ENCODE assay signal across 12 cellular contexts in the genomic region with DNA sequence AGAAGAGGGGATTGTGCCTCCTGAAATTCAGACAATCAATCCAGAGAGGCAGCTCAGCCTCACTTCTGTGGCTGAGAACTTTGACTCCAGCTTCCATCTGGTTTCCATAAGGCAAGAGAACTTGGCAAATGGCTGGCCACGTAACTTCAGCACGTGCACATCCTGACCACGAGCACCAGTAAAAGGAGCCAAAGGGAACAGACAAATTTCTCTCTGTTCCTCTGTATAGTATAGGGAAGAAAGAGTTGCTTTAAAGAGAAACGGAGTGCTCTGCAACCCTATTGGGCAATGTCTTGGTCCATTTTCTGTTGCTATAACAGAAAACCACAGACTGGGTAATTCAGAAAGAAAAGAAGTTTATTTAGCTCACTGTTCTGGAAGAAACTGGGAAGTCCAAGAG.
DNase-seq lines count a peak whose midpoint lies in the region; ATAC-seq, FAIRE-seq and TF ChIP-seq lines count a peak whose summit lies in the region.
"Had no signal": no experiment of that assay in that cellular context is flagged by ENCODE, and none has a peak within 500 bp of the region (broad histone marks: within the 10 kb centered on the region; RNA-seq: fewer than 3 reads in every experiment).

No MANE protein-coding gene starts in this region.

- BruUV-seq in HepG2 (replicated peaks; lab: Mats Ljungman, UMichigan): no TSS peak
- no TSS peak for BruUV-seq in Calu3 (replicated peaks; lab: Mats Ljungman, UMichigan)

- H3K14ac ChIP-seq in mesenchymal stem cell (ENCODE audit: low read length in 2 of 2): no peak overlapping the region

- H3K23ac ChIP-seq in mesenchymal stem cell (ENCODE audit: low read length in 2 of 2): no peak overlapping the region

- TF ChIP-seq POLR2A in right lobe of liver (IDR thresholded peaks at IDR 0.05) (no peak), HepG2 (IDR thresholded peaks at IDR 0.05; ENCODE audit: insufficient read depth in 1 of 2, low read depth in 2 of 2, low read length in 2 of 2) (no peak)

- H4K20me1 ChIP-seq in HepG2 (ENCODE audit: insufficient read depth, low read length): no peaks in the 10 kb centered on the region

- H3K36me3 Mint-ChIP-seq in chondrocyte (ENCODE audit: low read depth) (no peaks in the 10 kb centered on the region), Calu3 (ENCODE audit: insufficient read depth, unreplicated experiment) (no peaks in the 10 kb centered on the region)

- H3K18ac ChIP-seq in mesenchymal stem cell (ENCODE audit: low read depth in 1 of 2, low read length in 2 of 2): no peak overlapping the region

- no peaks in the 10 kb centered on the region for H3K4me1 ChIP-seq in right lobe of liver
- no peaks in the 10 kb centered on the region for H3K4me1 ChIP-seq in HepG2 (ENCODE audit: insufficient read depth, low read length)
- no peaks in the 10 kb centered on the region for H3K4me1 ChIP-seq in mesenchymal stem cell (ENCODE audit: control insufficient read depth, insufficient read depth, low read depth, low read length)

- no peak for FAIRE-seq in HepG2 (lab: Jason Lieb, UNC)

- peak overlapping the region; percentile 34 for H3K27ac Mint-ChIP-seq in chondrocyte (ENCODE audit: unreplicated experiment)
- no peak overlapping the region for H3K27ac Mint-ChIP-seq in Calu3 (ENCODE audit: unreplicated experiment)

- H2BK120ac ChIP-seq in mesenchymal stem cell (ENCODE audit: low read depth, low read length): no peak overlapping the region

- 37% methylated on average over 4 of the region's 4 CpGs for WGBS in right lobe of liver (ENCODE audit: insufficient coverage, low coverage, low lambda C conversion rate, missing lambda C conversion rate)
- WGBS in HepG2 (ENCODE audit: low lambda C conversion rate): 46% methylated on average over 4 of the region's 4 CpGs
- WGBS in mesenchymal stem cell: 95% methylated on average over 4 of the region's 4 CpGs

- H3K9me3 ChIP-seq in right lobe of liver: no peaks in the 10 kb centered on the region
- no peaks in the 10 kb centered on the region for H3K9me3 ChIP-seq in HepG2 (ENCODE audit: low read length)
- H3K9me3 ChIP-seq in mesenchymal stem cell (ENCODE audit: control insufficient read depth, low read length): no peaks in the 10 kb centered on the region

- TF ChIP-seq CTCF in right lobe of liver (IDR thresholded peaks at IDR 0.05) (no peak), HepG2 (CRISPR knock-in tag; IDR thresholded peaks at IDR 0.05) (no peak), chondrocyte (IDR thresholded peaks at IDR 0.05) (no peak), Calu3 (IDR thresholded peaks at IDR 0.05; ENCODE audit: unreplicated experiment) (no peak)

- no peaks in the 10 kb centered on the region for H3K27me3 ChIP-seq in right lobe of liver
- H3K27me3 ChIP-seq in HepG2 (ENCODE audit: control insufficient read depth in 1 of 2, insufficient read depth in 2 of 2, low read length in 2 of 2): no peaks in the 10 kb centered on the region
- H3K27me3 ChIP-seq in mesenchymal stem cell (ENCODE audit: control insufficient read depth in 1 of 2, insufficient read depth in 1 of 2, low read length in 2 of 2): no peaks in the 10 kb centered on the region

- no peak overlapping the region for H3K4me3 Mint-ChIP-seq in chondrocyte (ENCODE audit: unreplicated experiment)
- no peak overlapping the region for H3K4me3 Mint-ChIP-seq in Calu3 (ENCODE audit: low read depth, unreplicated experiment)

- H4K8ac ChIP-seq in mesenchymal stem cell (ENCODE audit: low read length): peak overlapping the region; percentile 13

- H3K36me3 ChIP-seq in right lobe of liver: no peaks in the 10 kb centered on the region
- no peaks in the 10 kb centered on the region for H3K36me3 ChIP-seq in HepG2 (replicated peaks in 1 of 2; ENCODE audit: control insufficient read depth in 1 of 2, insufficient read depth in 2 of 2, low read length in 2 of 2)
- no peaks in the 10 kb centered on the region for H3K36me3 ChIP-seq in mesenchymal stem cell (ENCODE audit: control insufficient read depth in 1 of 2, insufficient read depth in 2 of 2, low read depth in 1 of 2, low read length in 2 of 2)

- POLR2A ChIA-PET in HepG2 (lab: Yijun Ruan, JAX): no interaction called here

- H2AK5ac ChIP-seq in mesenchymal stem cell (ENCODE audit: low read length, severe bottlenecking): no peak overlapping the region

- no peak overlapping the region for H2BK15ac ChIP-seq in mesenchymal stem cell (ENCODE audit: low read depth, poor library complexity, severe bottlenecking)

- H3K4me2 ChIP-seq in HepG2 (ENCODE audit: low read depth, low read length) (no peak overlapping the region), mesenchymal stem cell (ENCODE audit: low read length, poor library complexity, severe bottlenecking) (no peak overlapping the region)

- H3K79me1 ChIP-seq in mesenchymal stem cell (replicated peaks; ENCODE audit: low read length, poor library complexity, severe bottlenecking): no peaks in the 10 kb centered on the region

- intact Hi-C loops in right lobe of liver (cut with DNase I) (no loop called here), HepG2 (cut with micrococcal nuclease; ENCODE audit: unreplicated experiment) (no loop called here), Calu3 (cut with micrococcal nuclease; ENCODE audit: unreplicated experiment) (no loop called here)

- DNase-seq in right lobe of liver (peak in 1 of 3 donors; percentile 22), HepG2 (ENCODE audit: low spot score) (no peak), chondrocyte (ENCODE audit: low spot score) (no peak), mesenchymal stem cell (peak; percentile 68), cerebellum (ENCODE audit: low spot score) (no peak), Calu3 (no peak), GF-D8 (lab: John Stamatoyannopoulos, UW) (no peak)
- DNase-seq: activated CD4-positive, CD25-positive, alpha-beta regulatory T cell; activated gamma-delta T cell; NCI-H1930 had no signal

- H3K27me3 Mint-ChIP-seq in chondrocyte (ENCODE audit: low read depth) (peaks cover 1% of the 10 kb centered on the region), Calu3 (ENCODE audit: unreplicated experiment) (peaks cover 17% of the 10 kb centered on the region)

- H4K91ac ChIP-seq in mesenchymal stem cell (ENCODE audit: low read length): no peak overlapping the region

- no peak overlapping the region for H3K9ac ChIP-seq in HepG2 (ENCODE audit: insufficient read depth, low read depth, low read length)
- H3K9ac ChIP-seq in mesenchymal stem cell (ENCODE audit: low read length): peak overlapping the region; percentile 81

- H2BK5ac ChIP-seq in mesenchymal stem cell (ENCODE audit: low read depth, low read length, poor library complexity, severe bottlenecking): no peak overlapping the region

- H2BK12ac ChIP-seq in mesenchymal stem cell (ENCODE audit: low read length in 2 of 2): no peak overlapping the region

- H3K4me1 Mint-ChIP-seq in chondrocyte (ENCODE audit: low read depth): peaks cover 27% of the 10 kb centered on the region
- no peaks in the 10 kb centered on the region for H3K4me1 Mint-ChIP-seq in Calu3 (ENCODE audit: low read depth, unreplicated experiment)

- H3K4me3 ChIP-seq in right lobe of liver: no peak overlapping the region
- no peak overlapping the region for H3K4me3 ChIP-seq in HepG2 (replicated peaks in 1 of 3; ENCODE audit: insufficient read depth in 1 of 3, low read depth in 2 of 3, low read length in 3 of 3)
- H3K4me3 ChIP-seq in mesenchymal stem cell (ENCODE audit: insufficient read depth in 1 of 2, low read depth in 1 of 2, low read length in 2 of 2): no peak overlapping the region

- H2AFZ ChIP-seq in HepG2 (ENCODE audit: low read length) (no peak overlapping the region), mesenchymal stem cell (ENCODE audit: low read depth, low read length) (no peak overlapping the region)

- in situ Hi-C loops in HepG2 (cut with HindIII; ENCODE audit: extremely low pct_ligation_motif_present, low pct_unique_long_range_greater_than_20kb): no loop called here

- H3K9me3 Mint-ChIP-seq in chondrocyte (ENCODE audit: low read depth) (peaks cover 4% of the 10 kb centered on the region), Calu3 (ENCODE audit: low read depth, unreplicated experiment) (no peaks in the 10 kb centered on the region)

- ATAC-seq in right lobe of liver (peak in 3 of 4 donors; percentile 34 to 53 (median 40)), HepG2 (no peak), HG03520 (IDR thresholded peaks at IDR 0.05; ENCODE audit: unreplicated experiment) (no peak)
- ATAC-seq: Panc1 had no signal

- TF ChIP-seq EP300 in HepG2 (IDR thresholded peaks at IDR 0.05; ENCODE audit: low read depth in 2 of 2, low read length in 2 of 2) (no peak), HepG2 (CRISPR knock-in tag; IDR thresholded peaks at IDR 0.05; ENCODE audit: borderline replicate concordance) (no peak)

- CTCF ChIA-PET in HepG2 (lab: Yijun Ruan, JAX; ENCODE audit: low intra/inter-chr PET ratio, low total read pairs) (no interaction called here), Calu3 (lab: Charles Lee) (no interaction called here)

- no peak overlapping the region for H3K27ac ChIP-seq in right lobe of liver
- no peak overlapping the region for H3K27ac ChIP-seq in HepG2 (ENCODE audit: extremely low read length, insufficient read depth, low read length)
- H3K27ac ChIP-seq in mesenchymal stem cell (ENCODE audit: low read length, poor library complexity, severe bottlenecking): no peak overlapping the region

- H3K4ac ChIP-seq in mesenchymal stem cell (ENCODE audit: low read depth in 1 of 2, low read length in 2 of 2): no peak overlapping the region

- no peak for TF ChIP-seq RAD21 in HepG2 (CRISPR knock-in tag; IDR thresholded peaks at IDR 0.05)

- H3K79me2 ChIP-seq in HepG2 (ENCODE audit: insufficient read depth, low read length): no peaks in the 10 kb centered on the region

TF ChIP-seq in HepG2, 621 proteins besides CTCF, POLR2A, EP300 and RAD21 (continues in another document):
- TF ChIP-seq ZNF891 (CRISPR knock-in tag; IDR thresholded peaks at IDR 0.05): no peak
- TF ChIP-seq ZNF292 (CRISPR knock-in tag; IDR thresholded peaks at IDR 0.05; ENCODE audit: borderline replicate concordance, low read depth): no peak
- no peak for TF ChIP-seq FOXJ3 (CRISPR knock-in tag; IDR thresholded peaks at IDR 0.05; ENCODE audit: borderline replicate concordance)
- TF ChIP-seq ATF7-NPFF (CRISPR knock-in tag; IDR thresholded peaks at IDR 0.05; ENCODE audit: low read depth): no peak
- TF ChIP-seq, protein P1, sequence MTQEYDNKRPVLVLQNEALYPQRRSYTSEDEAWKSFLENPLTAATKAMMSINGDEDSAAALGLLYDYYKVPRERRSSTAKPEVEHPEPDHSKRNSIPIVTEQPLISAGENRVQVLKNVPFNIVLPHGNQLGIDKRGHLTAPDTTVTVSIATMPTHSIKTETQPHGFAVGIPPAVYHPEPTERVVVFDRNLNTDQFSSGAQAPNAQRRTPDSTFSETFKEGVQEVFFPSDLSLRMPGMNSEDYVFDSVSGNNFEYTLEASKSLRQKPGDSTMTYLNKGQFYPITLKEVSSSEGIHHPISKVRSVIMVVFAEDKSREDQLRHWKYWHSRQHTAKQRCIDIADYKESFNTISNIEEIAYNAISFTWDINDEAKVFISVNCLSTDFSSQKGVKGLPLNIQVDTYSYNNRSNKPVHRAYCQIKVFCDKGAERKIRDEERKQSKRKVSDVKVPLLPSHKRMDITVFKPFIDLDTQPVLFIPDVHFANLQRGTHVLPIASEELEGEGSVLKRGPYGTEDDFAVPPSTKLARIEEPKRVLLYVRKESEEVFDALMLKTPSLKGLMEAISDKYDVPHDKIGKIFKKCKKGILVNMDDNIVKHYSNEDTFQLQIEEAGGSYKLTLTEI (CRISPR knock-in tag; conservative IDR thresholded peaks at IDR 0.05): no peak
- no peak for TF ChIP-seq ZNF501 (CRISPR knock-in tag; IDR thresholded peaks at IDR 0.05)

Comparison
In these comparisons a context has a peak if more than half of its experiments do, and no peak if none do; other contexts are left out.
1. ATAC-seq: peak in right lobe of liver (3 of 4); none in HepG2 (single experiment) and HG03520 (single experiment).